ENCODE assay signal across 27 cellular contexts in genomic region chr10:118566911-118567310, GRCh38. TPM values are rescaled to one million over a fixed set of nuclear protein-coding genes. Genes with fewer than 3 reads are reported as not detected.
"Had no signal": no experiment of that assay in that cellular context is flagged by ENCODE, and none has a peak within 500 bp of the region (broad histone marks: within the 10 kb centered on the region; RNA-seq: fewer than 3 reads in every experiment).

No MANE protein-coding gene starts in this region.

- H3K4me1 ChIP-seq: lower lobe of right lung had no signal

- H3K27ac ChIP-seq: coronary artery, dorsolateral prefrontal cortex, gastrocnemius medialis, heart right ventricle, left lung, lower lobe of right lung had no signal

- H3K4me3 Mint-ChIP-seq: memory B cell had no signal

- H3K4me3 ChIP-seq: coronary artery, dorsolateral prefrontal cortex, esophagus squamous epithelium, gastrocnemius medialis, heart right ventricle, left lung, lower lobe of right lung had no signal

- H3K36me3 Mint-ChIP-seq: memory B cell had no signal

- H3K9me3 ChIP-seq: esophagus squamous epithelium, left lung, lower lobe of right lung had no signal

- H3K27ac Mint-ChIP-seq: memory B cell had no signal

- H3K27me3 ChIP-seq: esophagus squamous epithelium, gastrocnemius medialis, left lung had no signal

- FAIRE-seq: colon, endothelial cell of umbilical vein, islet of Langerhans, keratinocyte had no signal

- H3K36me3 ChIP-seq: esophagus squamous epithelium, gastrocnemius medialis, heart right ventricle, left lung, lower lobe of right lung had no signal

- H3K4me1 Mint-ChIP-seq: memory B cell had no signal

- ATAC-seq: gastrocnemius medialis, heart right ventricle, left cardiac atrium, left lung, left ventricle myocardium superior, lower lobe of right lung had no signal

- DNase-seq: dermis blood vessel endothelial cell; dorsolateral prefrontal cortex; effector CD4-positive, alpha-beta T cell; effector memory CD4-positive, alpha-beta T cell; esophagus squamous epithelium; foreskin melanocyte; gastrocnemius medialis; glutamatergic neuron; heart right ventricle; hippocampal formation; left cardiac atrium; left lung; left ventricle myocardium superior; lower lobe of right lung; mammary epithelial cell; mesendoderm; midbrain had no signal

RNA-seq across cellular contexts. Expression of gene PRLHR, which starts 28.5 kb away (rescaled TPM):
- total RNA-seq: dermis blood vessel endothelial cell, endothelial cell of umbilical vein, epithelial cell of proximal tubule, esophagus squamous epithelium, gastrocnemius medialis, glomerular endothelial cell, heart right ventricle, kidney epithelial cell, left cardiac atrium, left lung, left ventricle myocardium superior, lower leg skin, lower lobe of right lung, mammary epithelial cell had no signal
- polyA plus RNA-seq: endothelial cell of umbilical vein, heart right ventricle, keratinocyte, mammary epithelial cell had no signal
